ENCODE assay signal across 2 cellular contexts in the genomic region with DNA sequence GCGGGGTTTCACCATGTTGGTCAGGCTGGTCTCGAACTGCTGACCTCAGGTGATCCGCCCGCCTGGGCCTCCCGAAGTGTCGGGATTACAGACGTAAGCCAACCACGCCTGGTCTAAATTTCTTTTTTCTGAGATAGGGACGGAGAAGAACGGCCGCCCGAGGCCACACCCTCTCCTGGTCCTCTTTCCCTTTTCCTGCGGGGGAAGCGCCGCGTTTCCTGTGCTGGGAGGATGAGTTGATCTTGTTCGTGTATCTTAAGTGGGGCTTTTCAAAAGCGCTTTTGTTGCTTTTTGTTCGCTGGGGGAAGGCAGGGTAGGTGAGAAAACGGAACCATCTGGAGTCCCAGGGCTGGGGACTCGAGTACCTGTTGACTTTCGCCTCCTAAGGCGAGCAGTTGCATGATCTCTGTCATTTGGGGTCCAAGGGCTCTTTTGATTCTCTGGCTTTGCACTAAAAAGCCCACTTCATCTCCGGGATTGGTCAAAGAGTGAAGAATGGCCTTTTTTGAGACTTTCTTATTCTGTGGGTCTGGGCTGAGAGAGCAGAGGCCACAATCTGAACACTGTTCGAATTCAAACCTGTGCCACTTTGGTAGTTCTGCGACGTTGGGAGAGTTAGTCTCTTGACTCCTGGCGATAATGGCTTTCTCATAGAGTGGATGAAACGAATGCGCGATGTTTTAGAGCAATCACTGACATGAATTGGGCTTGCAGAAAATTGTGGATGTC.
TF ChIP-seq lines count a peak whose summit lies in the region.

No MANE protein-coding gene starts in this region.

TF ChIP-seq in A549, 52 proteins besides CTCF, POLR2A, EP300 and RAD21:
- TF ChIP-seq, protein P1, sequence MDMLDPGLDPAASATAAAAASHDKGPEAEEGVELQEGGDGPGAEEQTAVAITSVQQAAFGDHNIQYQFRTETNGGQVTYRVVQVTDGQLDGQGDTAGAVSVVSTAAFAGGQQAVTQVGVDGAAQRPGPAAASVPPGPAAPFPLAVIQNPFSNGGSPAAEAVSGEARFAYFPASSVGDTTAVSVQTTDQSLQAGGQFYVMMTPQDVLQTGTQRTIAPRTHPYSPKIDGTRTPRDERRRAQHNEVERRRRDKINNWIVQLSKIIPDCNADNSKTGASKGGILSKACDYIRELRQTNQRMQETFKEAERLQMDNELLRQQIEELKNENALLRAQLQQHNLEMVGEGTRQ (IDR thresholded peaks at IDR 0.05), result no peak
- TF ChIP-seq RFX5 (IDR thresholded peaks at IDR 0.05) (no peak), MAFK (IDR thresholded peaks at IDR 0.05; ENCODE audit: partially characterized antibody) (peak; percentile 9), ESRRA (IDR thresholded peaks at IDR 0.05; ENCODE audit: borderline replicate concordance, low read length) (no peak), PHF8 (IDR thresholded peaks at IDR 0.05; ENCODE audit: borderline replicate concordance, low read depth) (0 out of 2 replicates have a peak, but pooled peaks have one; percentile 14)
- TF ChIP-seq, protein P2, sequence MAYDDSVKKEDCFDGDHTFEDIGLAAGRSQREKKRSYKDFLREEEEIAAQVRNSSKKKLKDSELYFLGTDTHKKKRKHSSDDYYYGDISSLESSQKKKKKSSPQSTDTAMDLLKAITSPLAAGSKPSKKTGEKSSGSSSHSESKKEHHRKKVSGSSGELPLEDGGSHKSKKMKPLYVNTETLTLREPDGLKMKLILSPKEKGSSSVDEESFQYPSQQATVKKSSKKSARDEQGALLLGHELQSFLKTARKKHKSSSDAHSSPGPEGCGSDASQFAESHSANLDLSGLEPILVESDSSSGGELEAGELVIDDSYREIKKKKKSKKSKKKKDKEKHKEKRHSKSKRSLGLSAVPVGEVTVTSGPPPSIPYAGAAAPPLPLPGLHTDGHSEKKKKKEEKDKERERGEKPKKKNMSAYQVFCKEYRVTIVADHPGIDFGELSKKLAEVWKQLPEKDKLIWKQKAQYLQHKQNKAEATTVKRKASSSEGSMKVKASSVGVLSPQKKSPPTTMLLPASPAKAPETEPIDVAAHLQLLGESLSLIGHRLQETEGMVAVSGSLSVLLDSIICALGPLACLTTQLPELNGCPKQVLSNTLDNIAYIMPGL (CRISPR knock-in tag; IDR thresholded peaks at IDR 0.05; ENCODE audit: borderline replicate concordance), result no peak

TF ChIP-seq in WTC11, 78 proteins besides CTCF, POLR2A, EP300 and RAD21:
- no peak for TF ChIP-seq GTF2I (CRISPR knock-in tag; conservative IDR thresholded peaks at IDR 0.05)
- TF ChIP-seq GABPB1 (CRISPR knock-in tag; IDR thresholded peaks at IDR 0.05), result no peak
- TF ChIP-seq, protein P3, sequence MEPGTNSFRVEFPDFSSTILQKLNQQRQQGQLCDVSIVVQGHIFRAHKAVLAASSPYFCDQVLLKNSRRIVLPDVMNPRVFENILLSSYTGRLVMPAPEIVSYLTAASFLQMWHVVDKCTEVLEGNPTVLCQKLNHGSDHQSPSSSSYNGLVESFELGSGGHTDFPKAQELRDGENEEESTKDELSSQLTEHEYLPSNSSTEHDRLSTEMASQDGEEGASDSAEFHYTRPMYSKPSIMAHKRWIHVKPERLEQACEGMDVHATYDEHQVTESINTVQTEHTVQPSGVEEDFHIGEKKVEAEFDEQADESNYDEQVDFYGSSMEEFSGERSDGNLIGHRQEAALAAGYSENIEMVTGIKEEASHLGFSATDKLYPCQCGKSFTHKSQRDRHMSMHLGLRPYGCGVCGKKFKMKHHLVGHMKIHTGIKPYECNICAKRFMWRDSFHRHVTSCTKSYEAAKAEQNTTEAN (CRISPR knock-in tag; IDR thresholded peaks at IDR 0.05), result no peak
- no peak for TF ChIP-seq NFE2L1 (CRISPR knock-in tag; IDR thresholded peaks at IDR 0.05)
TF ChIP-seq in WTC11: peak in this region for 0.
